Comparison of ENCODE assay signal across 12 cellular contexts in genomic region chr12:3898751-3899150, GRCh38.
"Had no signal": no experiment of that assay in that cellular context is flagged by ENCODE, and none has a peak within 500 bp of the region (broad histone marks: within the 10 kb centered on the region; RNA-seq: fewer than 3 reads in every experiment).

No MANE protein-coding gene starts in this region.

- H3K27ac ChIP-seq: ascending aorta, ovary had no signal

- H3K9me3 ChIP-seq: ascending aorta, ovary had no signal

- H3K4me3 Mint-ChIP-seq: natural killer cell treated with Interleukin-12 subunit alpha and Interleukin-12 subunit beta and Interleukin-15 and Interleukin-18, amount 100 ng/mL, for 72 hours; stimulated activated naive CD8-positive, alpha-beta T cell treated with anti-CD3 and anti-CD28 coated beads, Interleukin-15, Interleukin-2, amounts not matched to agents 100 ng/mL and 50 ng/mL, for 24 hours; T-helper 1 cell treated with Interleukin-12 subunit alpha and Interleukin-12 subunit beta and Interleukin-4 antibody, amounts not matched to agents 30 μg/mL and 1 μg/mL, for 36 hours had no signal

- H3K36me3 Mint-ChIP-seq: natural killer cell treated with Interleukin-12 subunit alpha and Interleukin-12 subunit beta and Interleukin-15 and Interleukin-18, amount 100 ng/mL, for 72 hours had no signal

- H3K4me1 ChIP-seq: ascending aorta had no signal

- H3K9me3 Mint-ChIP-seq: natural killer cell treated with Interleukin-12 subunit alpha and Interleukin-12 subunit beta and Interleukin-15 and Interleukin-18, amount 100 ng/mL, for 72 hours; stimulated activated naive CD8-positive, alpha-beta T cell treated with anti-CD3 and anti-CD28 coated beads, Interleukin-15, Interleukin-2, amounts not matched to agents 100 ng/mL and 50 ng/mL, for 24 hours; T-helper 1 cell treated with Interleukin-12 subunit alpha and Interleukin-12 subunit beta and Interleukin-4 antibody, amounts not matched to agents 30 μg/mL and 1 μg/mL, for 36 hours had no signal

- H3K27me3 Mint-ChIP-seq: stimulated activated naive CD8-positive, alpha-beta T cell treated with anti-CD3 and anti-CD28 coated beads, Interleukin-15, Interleukin-2, amounts not matched to agents 100 ng/mL and 50 ng/mL, for 24 hours had no signal

- H3K27ac Mint-ChIP-seq: natural killer cell treated with Interleukin-12 subunit alpha and Interleukin-12 subunit beta and Interleukin-15 and Interleukin-18, amount 100 ng/mL, for 72 hours; stimulated activated naive CD8-positive, alpha-beta T cell treated with anti-CD3 and anti-CD28 coated beads, Interleukin-15, Interleukin-2, amounts not matched to agents 100 ng/mL and 50 ng/mL, for 24 hours; T-helper 1 cell treated with Interleukin-12 subunit alpha and Interleukin-12 subunit beta and Interleukin-4 antibody, amounts not matched to agents 30 μg/mL and 1 μg/mL, for 36 hours had no signal

- ATAC-seq: heart right ventricle; left lobe of liver; natural killer cell treated with Interleukin-12 subunit alpha and Interleukin-12 subunit beta and Interleukin-15 and Interleukin-18, amount 100 ng/mL, for 72 hours had no signal

- DNase-seq: activated CD4-positive, CD25-positive, alpha-beta regulatory T cell; activated naive CD4-positive, alpha-beta T cell treated with Interleukin-2 at 50 U/mL for 16 hours; foreskin melanocyte; heart right ventricle; mammary epithelial cell; ovary; stimulated activated CD4-positive, alpha-beta T cell treated with anti-CD3 and anti-CD28 coated beads, Interleukin-12 subunit alpha, Interleukin-12 subunit beta, amount 100 ng/mL, for 4 hours had no signal

- H3K36me3 ChIP-seq: ascending aorta, heart right ventricle, ovary had no signal

- H3K4me3 ChIP-seq: ascending aorta, heart right ventricle, ovary had no signal

- H3K27me3 ChIP-seq: ascending aorta, ovary had no signal
